8 cellular contexts compared by ENCODE assay signal in the genomic region with DNA sequence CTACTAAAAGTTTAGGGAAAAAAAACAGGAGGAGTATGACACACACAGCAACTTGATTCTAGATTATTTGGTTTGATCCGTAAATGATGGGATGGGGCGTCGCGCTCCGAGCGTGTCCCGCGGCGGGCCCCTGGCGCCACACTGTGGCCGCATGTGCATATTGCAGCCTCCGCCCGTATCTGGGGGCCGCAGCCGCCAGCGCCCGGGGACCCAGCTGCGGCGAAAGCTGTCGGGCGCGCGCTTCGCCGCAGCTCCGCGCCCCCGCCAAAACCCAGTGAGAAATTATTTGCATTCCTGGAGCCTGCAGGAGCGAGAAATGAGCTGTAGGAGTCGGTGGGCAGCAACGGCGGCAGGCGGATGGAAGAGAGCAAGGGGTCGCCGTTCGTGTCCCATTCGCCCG.
DNase-seq lines count a peak whose midpoint lies in the region; ATAC-seq, FAIRE-seq and TF ChIP-seq lines count a peak whose summit lies in the region.
"Not testable (repeated sequence)": the region's sequence is repeated elsewhere in the genome, so short reads cannot be mapped to it uniquely, and the experiment has no call there.

No MANE protein-coding gene starts in this region.

- not testable (repeated sequence) for H3K4me1 Mint-ChIP-seq in stimulated activated naive CD8-positive, alpha-beta T cell treated with anti-CD3 and anti-CD28 coated beads, Interleukin-15, amount 100 ng/mL, for 72 hours

- 0 out of 2 replicates have a peak, but pooled peaks have one; percentile 19 for TF ChIP-seq CTCF in WI38 (IDR thresholded peaks at IDR 0.05; ENCODE audit: low read depth, low read length)
- TF ChIP-seq CTCF in pancreas (IDR thresholded peaks at IDR 0.05): peak in 3 of 4 donors; percentile 10 to 37 (median 20)

- ATAC-seq in GM18511 (IDR thresholded peaks at IDR 0.05; ENCODE audit: unreplicated experiment): peak; percentile 89
- ATAC-seq in GM21786 (IDR thresholded peaks at IDR 0.05; ENCODE audit: unreplicated experiment): peak; percentile 82
- ATAC-seq in HG03354 (IDR thresholded peaks at IDR 0.05; ENCODE audit: poor library complexity, severe bottlenecking, unreplicated experiment): peak; percentile 90
- ATAC-seq in Right ventricle myocardium superior (ENCODE audit: poor library complexity): peak; percentile 94
- peak; percentile 84 to 90 (median 86) for ATAC-seq in pancreas
- peak; percentile 77 for ATAC-seq in stimulated activated naive CD8-positive, alpha-beta T cell treated with anti-CD3 and anti-CD28 coated beads, Interleukin-15, amount 100 ng/mL, for 72 hours

- not testable (repeated sequence) for FAIRE-seq in pancreas (lab: Jason Lieb, UNC)

- H3K9me3 ChIP-seq in pancreas: not testable (repeated sequence)

- not testable (repeated sequence) for H3K9me3 Mint-ChIP-seq in stimulated activated naive CD8-positive, alpha-beta T cell treated with anti-CD3 and anti-CD28 coated beads, Interleukin-15, amount 100 ng/mL, for 72 hours

- intact Hi-C loops in Right ventricle myocardium superior (cut with DNase I); pancreas (cut with DNase I): not testable (repeated sequence)

- not testable (repeated sequence) for H3K27me3 Mint-ChIP-seq in stimulated activated naive CD8-positive, alpha-beta T cell treated with anti-CD3 and anti-CD28 coated beads, Interleukin-15, amount 100 ng/mL, for 72 hours

- not testable (repeated sequence) for H3K27ac ChIP-seq in pancreas

- H3K27me3 ChIP-seq in pancreas: not testable (repeated sequence)

- H3K27ac Mint-ChIP-seq in stimulated activated naive CD8-positive, alpha-beta T cell treated with anti-CD3 and anti-CD28 coated beads, Interleukin-15, amount 100 ng/mL, for 72 hours: not testable (repeated sequence)

- H3K4me3 Mint-ChIP-seq in stimulated activated naive CD8-positive, alpha-beta T cell treated with anti-CD3 and anti-CD28 coated beads, Interleukin-15, amount 100 ng/mL, for 72 hours: peak overlapping the region; percentile 44 to 59

- H3K4me3 ChIP-seq in WI38 (ENCODE audit: low read depth, low read length): not testable (repeated sequence)
- peak overlapping the region in 1 of 4 donors; percentile 8 for H3K4me3 ChIP-seq in pancreas

- 0% methylated on average over 17 to 20 of the region's 38 CpGs for WGBS in pancreas, 2 donors

- H3K36me3 ChIP-seq in pancreas: not testable (repeated sequence)

- not testable (repeated sequence) for H3K4me1 ChIP-seq in pancreas

- DNase-seq in activated naive CD4-positive, alpha-beta T cell treated with anti-CD3 and anti-CD28 coated beads, Interleukin-2, amount 50 U/mL, for 16 hours: peak; percentile 59
- peak; percentile 53 for DNase-seq in Right ventricle myocardium superior
- peak in 5 of 6 donors; percentile 7 to 64 (median 30) for DNase-seq in pancreas
- DNase-seq in stimulated activated naive CD8-positive, alpha-beta T cell treated with anti-CD3 and anti-CD28 coated beads, Interleukin-15, amount 100 ng/mL, for 72 hours: peak; percentile 44 to 58
